Comparison of ENCODE assay signal across 8 cellular contexts in genomic region chr13:49996166-49996915, GRCh38. TPM values are rescaled to one million over a fixed set of nuclear protein-coding genes. Genes with fewer than 3 reads are reported as not detected.
DNase-seq lines count a peak whose midpoint lies in the region; ATAC-seq, FAIRE-seq and TF ChIP-seq lines count a peak whose summit lies in the region.

No MANE protein-coding gene starts in this region.

- H3K27me3 Mint-ChIP-seq in neural crest cell (ENCODE audit: low read depth), result peaks cover 4% of the 10 kb centered on the region
- H3K27me3 Mint-ChIP-seq in stimulated activated naive CD8-positive, alpha-beta T cell treated with anti-CD3 and anti-CD28 coated beads, Interleukin-15, Interleukin-2, amounts not matched to agents 100 ng/mL and 50 ng/mL, for 24 hours, result no peaks in the 10 kb centered on the region

- TF ChIP-seq RAD21 in IMR-90 (IDR thresholded peaks at IDR 0.05; ENCODE audit: low read length), result no peak

- peak overlapping the region; percentile 95 for H2AFZ ChIP-seq in IMR-90 (replicated peaks; ENCODE audit: low read length, poor library complexity)

- intact Hi-C loops in IMR-90 (cut with micrococcal nuclease), result loop anchor here (2.0 to 5.0 kb wide), 4 partner anchors 128 to 916 kb away; no protein-coding TSS in a partner anchor

- H4K20me1 ChIP-seq in IMR-90 (ENCODE audit: insufficient read depth, low read length), result no peaks in the 10 kb centered on the region

- H3K4me2 ChIP-seq in IMR-90 (ENCODE audit: low read depth, low read length), result peak overlapping the region; percentile 86

- H2BK5ac ChIP-seq in IMR-90 (ENCODE audit: low read depth, low read length, poor library complexity, severe bottlenecking), result peak overlapping the region; percentile 98

- CTCF ChIA-PET in IMR-90 (lab: Yijun Ruan, JAX), result interaction anchor here (0.8 to 2.1 kb wide), 6 partner anchors 10 to 534 kb away, joined by 3 to 13 read pairs (median 4); no protein-coding TSS in a partner anchor

- in situ Hi-C loops in IMR-90 (cut with MboI; ENCODE audit: low sequenced_read_pairs), result loop anchor here (25.0 kb wide), 1 partner anchor 916 kb away; the partner anchor contains the start of gene RNASEH2B

- no peak for TF ChIP-seq CTCF in D721Med (IDR thresholded peaks at IDR 0.05; ENCODE audit: insufficient read depth, missing control alignments)
- no peak for TF ChIP-seq CTCF in IMR-90 (conservative IDR thresholded peaks at IDR 0.05; ENCODE audit: low read depth, low read length)
- no peak for TF ChIP-seq CTCF in fibroblast of villous mesenchyme (IDR thresholded peaks at IDR 0.05; ENCODE audit: insufficient read depth, low read depth, low read length)
- TF ChIP-seq CTCF in neural crest cell (conservative IDR thresholded peaks at IDR 0.05), result peak; percentile 34

- H3K14ac ChIP-seq in IMR-90 (replicated peaks; ENCODE audit: low read depth, low read length), result peak overlapping the region; percentile 88

- POLR2A ChIA-PET in IMR-90 (lab: Charles Lee; ENCODE audit: unreplicated experiment), result interaction anchor here (0.5 to 0.8 kb wide), 2 partner anchors 60 to 203 kb away, joined by 5 read pairs; partner anchors contain the start of gene SPRYD7

- no peak overlapping the region for H3K27ac Mint-ChIP-seq in neural crest cell (ENCODE audit: unreplicated experiment)
- H3K27ac Mint-ChIP-seq in stimulated activated naive CD8-positive, alpha-beta T cell treated with anti-CD3 and anti-CD28 coated beads, Interleukin-15, Interleukin-2, amounts not matched to agents 100 ng/mL and 50 ng/mL, for 24 hours, result peak overlapping the region; percentile 65

- 0% methylated on average over 1 of the region's 68 CpGs; no CpG with 5 or more reads in 1 of the 2 experiments for WGBS in IMR-90 (ENCODE audit: extremely low coverage in 2 of 2, insufficient read length in 1 of 2), 2 experiments

- H3K9me3 ChIP-seq in IMR-90 (ENCODE audit: control insufficient read depth, insufficient read depth, low read length), result no peaks in the 10 kb centered on the region

- dilution Hi-C loops in IMR-90 (cut with HindIII; ENCODE audit: low sequenced_read_pairs, unreplicated experiment), result no loop called here

- peak; percentile 55 for ATAC-seq in GM21423 (IDR thresholded peaks at IDR 0.05; ENCODE audit: unreplicated experiment)
- ATAC-seq in IMR-90 (ENCODE audit: low read depth), result peak; percentile 74

- no peaks in the 10 kb centered on the region for H3K27me3 ChIP-seq in IMR-90 (ENCODE audit: control insufficient read depth, insufficient read depth, low read length)

- H3K4me3 ChIP-seq in IMR-90 (ENCODE audit: insufficient read depth, low read depth, low read length) (peak overlapping the region; percentile 87), fibroblast of villous mesenchyme (ENCODE audit: low read depth, low read length) (peak overlapping the region; percentile 74)

- H3K4me3 Mint-ChIP-seq in neural crest cell, result peak overlapping the region; percentile 84
- peak overlapping the region; percentile 80 for H3K4me3 Mint-ChIP-seq in stimulated activated naive CD8-positive, alpha-beta T cell treated with anti-CD3 and anti-CD28 coated beads, Interleukin-15, Interleukin-2, amounts not matched to agents 100 ng/mL and 50 ng/mL, for 24 hours

- H3K23ac ChIP-seq in IMR-90 (ENCODE audit: low read depth, low read length), result peak overlapping the region; percentile 92

- peak overlapping the region; percentile 79 for H4K5ac ChIP-seq in IMR-90 (ENCODE audit: low read depth, low read length)

- peaks cover 11% of the 10 kb centered on the region for H3K36me3 Mint-ChIP-seq in neural crest cell (ENCODE audit: low read depth)
- H3K36me3 Mint-ChIP-seq in stimulated activated naive CD8-positive, alpha-beta T cell treated with anti-CD3 and anti-CD28 coated beads, Interleukin-15, Interleukin-2, amounts not matched to agents 100 ng/mL and 50 ng/mL, for 24 hours (ENCODE audit: low read depth), result peaks cover 40% of the 10 kb centered on the region

- peaks cover 10% of the 10 kb centered on the region; the same call in 1 of the 2 replicates for H3K36me3 ChIP-seq in IMR-90 (ENCODE audit: control insufficient read depth, insufficient read depth, low read length)

- no peak overlapping the region for H2BK20ac ChIP-seq in IMR-90 (ENCODE audit: low read depth, low read length)

- H3K4me1 Mint-ChIP-seq in neural crest cell, result peaks cover 43% of the 10 kb centered on the region
- H3K4me1 Mint-ChIP-seq in stimulated activated naive CD8-positive, alpha-beta T cell treated with anti-CD3 and anti-CD28 coated beads, Interleukin-15, Interleukin-2, amounts not matched to agents 100 ng/mL and 50 ng/mL, for 24 hours (ENCODE audit: low read depth), result peaks cover 47% of the 10 kb centered on the region

- peak; percentile 73 for TF ChIP-seq POLR2A in IMR-90 (IDR thresholded peaks at IDR 0.05; ENCODE audit: low read depth, low read length)

- no peaks in the 10 kb centered on the region for H3K9me3 Mint-ChIP-seq in neural crest cell
- H3K9me3 Mint-ChIP-seq in stimulated activated naive CD8-positive, alpha-beta T cell treated with anti-CD3 and anti-CD28 coated beads, Interleukin-15, Interleukin-2, amounts not matched to agents 100 ng/mL and 50 ng/mL, for 24 hours, result no peaks in the 10 kb centered on the region

- H2BK15ac ChIP-seq in IMR-90 (ENCODE audit: low read depth, low read length), result no peak overlapping the region

- H3K27ac ChIP-seq in IMR-90 (ENCODE audit: insufficient read depth, low read length), result peak overlapping the region; percentile 98

- H4K91ac ChIP-seq in IMR-90 (ENCODE audit: insufficient read depth, low read depth, low read length), result peak overlapping the region; percentile 27

- H2BK120ac ChIP-seq in IMR-90 (ENCODE audit: low read depth, low read length), result peak overlapping the region; percentile 33

- peak overlapping the region; percentile 57 for H3K4ac ChIP-seq in IMR-90 (ENCODE audit: low read depth, low read length)

- peaks cover 12 to 34% of the 10 kb centered on the region in 2 experiments for H3K79me1 ChIP-seq in IMR-90 (ENCODE audit: low read depth in 1 of 2, low read length in 2 of 2)

- peak overlapping the region; percentile 36 to 91 for H4K8ac ChIP-seq in IMR-90 (ENCODE audit: low read depth in 2 of 2, low read length in 2 of 2)

- H3K9ac ChIP-seq in IMR-90 (ENCODE audit: low read depth, low read length), result peak overlapping the region; percentile 79

- no peak for FAIRE-seq in D721Med (lab: Jason Lieb, UNC)

- H3K56ac ChIP-seq in IMR-90 (ENCODE audit: extremely low read depth, insufficient read depth, low read length), result peak overlapping the region; percentile 87

- H3K9me1 ChIP-seq in IMR-90 (ENCODE audit: insufficient read depth, low read length), result peaks cover 8% of the 10 kb centered on the region; the same call in 1 of the 2 replicates

- H2AK5ac ChIP-seq in IMR-90 (ENCODE audit: low read depth, low read length), result peak overlapping the region; percentile 89

- peaks cover 4% of the 10 kb centered on the region for H3K4me1 ChIP-seq in IMR-90 (ENCODE audit: control insufficient read depth, insufficient read depth, low read length)

- H2AK9ac ChIP-seq in IMR-90 (replicated peaks; ENCODE audit: low read depth, low read length, poor library complexity), result peak overlapping the region; percentile 98

- peak overlapping the region; percentile 67 for H3K18ac ChIP-seq in IMR-90 (ENCODE audit: low read depth, low read length)

- BruUV-seq in IMR-90 (replicated peaks; lab: Mats Ljungman, UMichigan), result no TSS peak

- DNase-seq in D721Med (ENCODE audit: insufficient read length, low spot score) (peak; percentile 63), IMR-90 (peak; percentile 90), SHP77 treated with DMSO at 0.1 percent for 48 hours (lab: John Stamatoyannopoulos, UW) (peak; percentile 53), activated gamma-delta T cell (lab: John Stamatoyannopoulos, UW) (peak; percentile 77), fibroblast of villous mesenchyme (ENCODE audit: low read depth) (peak; percentile 94), neural crest cell (ENCODE audit: low read depth, low spot score) (peak; percentile 86)

TF ChIP-seq in IMR-90, 13 proteins besides CTCF, POLR2A, EP300 and RAD21:
- TF ChIP-seq MAZ (IDR thresholded peaks at IDR 0.05; ENCODE audit: borderline replicate concordance, low read depth, low read length) (peak; percentile 69; the same call in 1 of the 2 replicates), MAFK (IDR thresholded peaks at IDR 0.05; ENCODE audit: low read depth, low read length) (no peak), CEBPB (IDR thresholded peaks at IDR 0.05; ENCODE audit: low read depth, low read length) (no peak)

RNA-seq across cellular contexts. Expression of gene TRIM13, which starts 0.5 kb away (rescaled TPM):
- total RNA-seq in IMR-90 (2012; rRNA removed), result 20.1 and 22.5 TPM in 2 replicates
- polyA plus RNA-seq in IMR-90 (2012; rRNA removed), result 10.2 and 12.0 TPM in 2 replicates
- 2.5 and 3.8 TPM in 2 replicates for polyA plus RNA-seq in IMR-90 (2012; cell fraction: cytosol; rRNA removed)
- 3.0 and 24.1 TPM in 2 replicates for polyA plus RNA-seq in IMR-90 (2012; cell fraction: nucleus; rRNA removed; ENCODE audit: low replicate concordance)
- 24.5 and 41.9 TPM in 2 replicates for total RNA-seq in fibroblast of villous mesenchyme
- 57.1 and 57.4 TPM in 2 replicates for total RNA-seq in neural crest cell

RNA-seq across cellular contexts. Expression of gene KCNRG, which starts 18.9 kb away (rescaled TPM):
- total RNA-seq in IMR-90 (2012; rRNA removed), result 2.7 and 5.0 TPM in 2 replicates
- polyA plus RNA-seq in IMR-90 (2012; rRNA removed), result 0.51 and 0.66 TPM in 2 replicates
- 0.12 and 0.13 TPM in 2 replicates for polyA plus RNA-seq in IMR-90 (2012; cell fraction: cytosol; rRNA removed)
- 0.16 and 1.4 TPM in 2 replicates for polyA plus RNA-seq in IMR-90 (2012; cell fraction: nucleus; rRNA removed; ENCODE audit: low replicate concordance)
- total RNA-seq in fibroblast of villous mesenchyme, result 2.6 and 4.3 TPM in 2 replicates
- total RNA-seq in neural crest cell, result 1.1 and 1.4 TPM in 2 replicates

Comparison
In these comparisons a context has a peak if more than half of its experiments do, and no peak if none do; other contexts are left out.
1. Peak in every context shown above with its lines: DNase-seq, ATAC-seq, H3K4me3 ChIP-seq and H3K27ac ChIP-seq.